In the genomic region with DNA sequence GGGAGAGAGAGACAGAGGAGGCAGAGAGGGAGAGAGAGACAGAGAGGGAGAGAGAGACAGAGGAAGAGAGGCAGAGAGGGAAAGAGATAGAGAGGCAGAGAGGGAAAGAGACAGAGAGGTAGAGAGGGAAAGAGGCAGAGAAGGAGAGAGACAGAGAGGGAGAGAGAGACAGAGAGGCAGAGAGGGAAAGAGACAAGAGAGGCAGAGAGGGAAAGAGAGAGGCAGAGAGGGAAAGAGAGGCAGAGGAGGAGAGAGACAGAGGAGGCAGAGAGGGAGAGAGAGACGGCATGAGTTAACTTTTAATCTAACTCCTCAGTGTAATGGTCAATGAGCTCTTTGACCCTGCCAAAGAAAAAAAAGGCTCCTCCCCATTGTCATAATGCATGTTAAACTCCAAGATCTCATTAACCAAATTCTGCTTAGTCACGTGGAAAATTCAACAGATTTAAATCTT, we compare ENCODE assay signal across 1 cellular context.
TF ChIP-seq lines count a peak whose summit lies in the region.

No MANE protein-coding gene starts in this region.

TF ChIP-seq in HepG2, 621 proteins besides CTCF, POLR2A, EP300 and RAD21 (continued from another document):
- TF ChIP-seq, protein P1, sequence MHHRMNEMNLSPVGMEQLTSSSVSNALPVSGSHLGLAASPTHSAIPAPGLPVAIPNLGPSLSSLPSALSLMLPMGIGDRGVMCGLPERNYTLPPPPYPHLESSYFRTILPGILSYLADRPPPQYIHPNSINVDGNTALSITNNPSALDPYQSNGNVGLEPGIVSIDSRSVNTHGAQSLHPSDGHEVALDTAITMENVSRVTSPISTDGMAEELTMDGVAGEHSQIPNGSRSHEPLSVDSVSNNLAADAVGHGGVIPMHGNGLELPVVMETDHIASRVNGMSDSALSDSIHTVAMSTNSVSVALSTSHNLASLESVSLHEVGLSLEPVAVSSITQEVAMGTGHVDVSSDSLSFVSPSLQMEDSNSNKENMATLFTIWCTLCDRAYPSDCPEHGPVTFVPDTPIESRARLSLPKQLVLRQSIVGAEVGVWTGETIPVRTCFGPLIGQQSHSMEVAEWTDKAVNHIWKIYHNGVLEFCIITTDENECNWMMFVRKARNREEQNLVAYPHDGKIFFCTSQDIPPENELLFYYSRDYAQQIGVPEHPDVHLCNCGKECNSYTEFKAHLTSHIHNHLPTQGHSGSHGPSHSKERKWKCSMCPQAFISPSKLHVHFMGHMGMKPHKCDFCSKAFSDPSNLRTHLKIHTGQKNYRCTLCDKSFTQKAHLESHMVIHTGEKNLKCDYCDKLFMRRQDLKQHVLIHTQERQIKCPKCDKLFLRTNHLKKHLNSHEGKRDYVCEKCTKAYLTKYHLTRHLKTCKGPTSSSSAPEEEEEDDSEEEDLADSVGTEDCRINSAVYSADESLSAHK (CRISPR knock-in tag; IDR thresholded peaks at IDR 0.05; ENCODE audit: borderline replicate concordance): no peak
- TF ChIP-seq ETV5 (CRISPR knock-in tag; IDR thresholded peaks at IDR 0.05; ENCODE audit: borderline replicate concordance): no peak
- TF ChIP-seq ZNF616 (CRISPR knock-in tag; IDR thresholded peaks at IDR 0.05; ENCODE audit: low read depth): no peak
- TF ChIP-seq SNRNP70 (IDR thresholded peaks at IDR 0.05; ENCODE audit: low read depth, low read length): no peak
- TF ChIP-seq, protein P2, sequence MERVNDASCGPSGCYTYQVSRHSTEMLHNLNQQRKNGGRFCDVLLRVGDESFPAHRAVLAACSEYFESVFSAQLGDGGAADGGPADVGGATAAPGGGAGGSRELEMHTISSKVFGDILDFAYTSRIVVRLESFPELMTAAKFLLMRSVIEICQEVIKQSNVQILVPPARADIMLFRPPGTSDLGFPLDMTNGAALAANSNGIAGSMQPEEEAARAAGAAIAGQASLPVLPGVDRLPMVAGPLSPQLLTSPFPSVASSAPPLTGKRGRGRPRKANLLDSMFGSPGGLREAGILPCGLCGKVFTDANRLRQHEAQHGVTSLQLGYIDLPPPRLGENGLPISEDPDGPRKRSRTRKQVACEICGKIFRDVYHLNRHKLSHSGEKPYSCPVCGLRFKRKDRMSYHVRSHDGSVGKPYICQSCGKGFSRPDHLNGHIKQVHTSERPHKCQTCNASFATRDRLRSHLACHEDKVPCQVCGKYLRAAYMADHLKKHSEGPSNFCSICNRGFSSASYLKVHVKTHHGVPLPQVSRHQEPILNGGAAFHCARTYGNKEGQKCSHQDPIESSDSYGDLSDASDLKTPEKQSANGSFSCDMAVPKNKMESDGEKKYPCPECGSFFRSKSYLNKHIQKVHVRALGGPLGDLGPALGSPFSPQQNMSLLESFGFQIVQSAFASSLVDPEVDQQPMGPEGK (CRISPR knock-in tag; IDR thresholded peaks at IDR 0.05): no peak
- TF ChIP-seq ZMAT3 (CRISPR knock-in tag; conservative IDR thresholded peaks at IDR 0.05): no peak
- TF ChIP-seq, protein P3, sequence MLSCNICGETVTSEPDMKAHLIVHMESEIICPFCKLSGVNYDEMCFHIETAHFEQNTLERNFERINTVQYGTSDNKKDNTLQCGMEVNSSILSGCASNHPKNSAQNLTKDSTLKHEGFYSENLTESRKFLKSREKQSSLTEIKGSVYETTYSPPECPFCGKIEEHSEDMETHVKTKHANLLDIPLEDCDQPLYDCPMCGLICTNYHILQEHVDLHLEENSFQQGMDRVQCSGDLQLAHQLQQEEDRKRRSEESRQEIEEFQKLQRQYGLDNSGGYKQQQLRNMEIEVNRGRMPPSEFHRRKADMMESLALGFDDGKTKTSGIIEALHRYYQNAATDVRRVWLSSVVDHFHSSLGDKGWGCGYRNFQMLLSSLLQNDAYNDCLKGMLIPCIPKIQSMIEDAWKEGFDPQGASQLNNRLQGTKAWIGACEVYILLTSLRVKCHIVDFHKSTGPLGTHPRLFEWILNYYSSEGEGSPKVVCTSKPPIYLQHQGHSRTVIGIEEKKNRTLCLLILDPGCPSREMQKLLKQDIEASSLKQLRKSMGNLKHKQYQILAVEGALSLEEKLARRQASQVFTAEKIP (CRISPR knock-in tag; IDR thresholded peaks at IDR 0.05; ENCODE audit: borderline replicate concordance): no peak
- TF ChIP-seq, protein P4, sequence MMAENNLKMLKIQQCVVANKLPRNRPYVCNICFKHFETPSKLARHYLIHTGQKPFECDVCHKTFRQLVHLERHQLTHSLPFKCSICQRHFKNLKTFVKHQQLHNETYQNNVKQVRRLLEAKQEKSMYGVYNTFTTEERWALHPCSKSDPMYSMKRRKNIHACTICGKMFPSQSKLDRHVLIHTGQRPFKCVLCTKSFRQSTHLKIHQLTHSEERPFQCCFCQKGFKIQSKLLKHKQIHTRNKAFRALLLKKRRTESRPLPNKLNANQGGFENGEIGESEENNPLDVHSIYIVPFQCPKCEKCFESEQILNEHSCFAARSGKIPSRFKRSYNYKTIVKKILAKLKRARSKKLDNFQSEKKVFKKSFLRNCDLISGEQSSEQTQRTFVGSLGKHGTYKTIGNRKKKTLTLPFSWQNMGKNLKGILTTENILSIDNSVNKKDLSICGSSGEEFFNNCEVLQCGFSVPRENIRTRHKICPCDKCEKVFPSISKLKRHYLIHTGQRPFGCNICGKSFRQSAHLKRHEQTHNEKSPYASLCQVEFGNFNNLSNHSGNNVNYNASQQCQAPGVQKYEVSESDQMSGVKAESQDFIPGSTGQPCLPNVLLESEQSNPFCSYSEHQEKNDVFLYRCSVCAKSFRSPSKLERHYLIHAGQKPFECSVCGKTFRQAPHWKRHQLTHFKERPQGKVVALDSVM (CRISPR knock-in tag; IDR thresholded peaks at IDR 0.05): peak; percentile 57
- TF ChIP-seq ONECUT2 (CRISPR knock-in tag; IDR thresholded peaks at IDR 0.05): 0 out of 2 replicates have a peak, but pooled peaks have one; percentile 27
- no peak for TF ChIP-seq KDM2A (CRISPR knock-in tag; IDR thresholded peaks at IDR 0.05; ENCODE audit: borderline replicate concordance, low read depth)
- TF ChIP-seq ZNF749 (CRISPR knock-in tag; IDR thresholded peaks at IDR 0.05; ENCODE audit: borderline replicate concordance): peak; percentile 30; the same call in 1 of the 2 replicates
- TF ChIP-seq, protein P5, sequence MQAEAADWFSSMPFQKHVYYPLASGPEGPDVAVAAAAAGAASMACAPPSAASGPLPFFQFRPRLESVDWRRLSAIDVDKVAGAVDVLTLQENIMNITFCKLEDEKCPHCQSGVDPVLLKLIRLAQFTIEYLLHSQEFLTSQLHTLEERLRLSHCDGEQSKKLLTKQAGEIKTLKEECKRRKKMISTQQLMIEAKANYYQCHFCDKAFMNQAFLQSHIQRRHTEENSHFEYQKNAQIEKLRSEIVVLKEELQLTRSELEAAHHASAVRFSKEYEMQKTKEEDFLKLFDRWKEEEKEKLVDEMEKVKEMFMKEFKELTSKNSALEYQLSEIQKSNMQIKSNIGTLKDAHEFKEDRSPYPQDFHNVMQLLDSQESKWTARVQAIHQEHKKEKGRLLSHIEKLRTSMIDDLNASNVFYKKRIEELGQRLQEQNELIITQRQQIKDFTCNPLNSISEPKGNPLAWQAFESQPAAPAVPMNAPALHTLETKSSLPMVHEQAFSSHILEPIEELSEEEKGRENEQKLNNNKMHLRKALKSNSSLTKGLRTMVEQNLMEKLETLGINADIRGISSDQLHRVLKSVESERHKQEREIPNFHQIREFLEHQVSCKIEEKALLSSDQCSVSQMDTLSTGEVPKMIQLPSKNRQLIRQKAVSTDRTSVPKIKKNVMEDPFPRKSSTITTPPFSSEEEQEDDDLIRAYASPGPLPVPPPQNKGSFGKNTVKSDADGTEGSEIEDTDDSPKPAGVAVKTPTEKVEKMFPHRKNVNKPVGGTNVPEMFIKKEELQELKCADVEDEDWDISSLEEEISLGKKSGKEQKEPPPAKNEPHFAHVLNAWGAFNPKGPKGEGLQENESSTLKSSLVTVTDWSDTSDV (CRISPR knock-in tag; IDR thresholded peaks at IDR 0.05): no peak
- no peak for TF ChIP-seq MTF2 (CRISPR knock-in tag; IDR thresholded peaks at IDR 0.05; ENCODE audit: borderline replicate concordance)
- TF ChIP-seq, protein P6, sequence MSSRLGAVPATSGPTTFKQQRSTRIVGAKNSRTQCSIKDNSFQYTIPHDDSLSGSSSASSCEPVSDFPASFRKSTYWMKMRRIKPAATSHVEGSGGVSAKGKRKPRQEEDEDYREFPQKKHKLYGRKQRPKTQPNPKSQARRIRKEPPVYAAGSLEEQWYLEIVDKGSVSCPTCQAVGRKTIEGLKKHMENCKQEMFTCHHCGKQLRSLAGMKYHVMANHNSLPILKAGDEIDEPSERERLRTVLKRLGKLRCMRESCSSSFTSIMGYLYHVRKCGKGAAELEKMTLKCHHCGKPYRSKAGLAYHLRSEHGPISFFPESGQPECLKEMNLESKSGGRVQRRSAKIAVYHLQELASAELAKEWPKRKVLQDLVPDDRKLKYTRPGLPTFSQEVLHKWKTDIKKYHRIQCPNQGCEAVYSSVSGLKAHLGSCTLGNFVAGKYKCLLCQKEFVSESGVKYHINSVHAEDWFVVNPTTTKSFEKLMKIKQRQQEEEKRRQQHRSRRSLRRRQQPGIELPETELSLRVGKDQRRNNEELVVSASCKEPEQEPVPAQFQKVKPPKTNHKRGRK (CRISPR knock-in tag; IDR thresholded peaks at IDR 0.05): peak; percentile 87; the same call in 1 of the 2 replicates
- 0 out of 2 replicates have a peak, but pooled peaks have one; percentile 59 for TF ChIP-seq NONO (IDR thresholded peaks at IDR 0.05)
- TF ChIP-seq NONO (CRISPR knock-in tag; conservative IDR thresholded peaks at IDR 0.05): no peak
- TF ChIP-seq ZNF761 (CRISPR knock-in tag; conservative IDR thresholded peaks at IDR 0.05): no peak
- no peak for TF ChIP-seq ZNF382 (CRISPR knock-in tag; IDR thresholded peaks at IDR 0.05; ENCODE audit: borderline replicate concordance)
- TF ChIP-seq POGZ (CRISPR knock-in tag; IDR thresholded peaks at IDR 0.05): peak; percentile 67; the same call in 1 of the 2 replicates
- TF ChIP-seq, protein P7, sequence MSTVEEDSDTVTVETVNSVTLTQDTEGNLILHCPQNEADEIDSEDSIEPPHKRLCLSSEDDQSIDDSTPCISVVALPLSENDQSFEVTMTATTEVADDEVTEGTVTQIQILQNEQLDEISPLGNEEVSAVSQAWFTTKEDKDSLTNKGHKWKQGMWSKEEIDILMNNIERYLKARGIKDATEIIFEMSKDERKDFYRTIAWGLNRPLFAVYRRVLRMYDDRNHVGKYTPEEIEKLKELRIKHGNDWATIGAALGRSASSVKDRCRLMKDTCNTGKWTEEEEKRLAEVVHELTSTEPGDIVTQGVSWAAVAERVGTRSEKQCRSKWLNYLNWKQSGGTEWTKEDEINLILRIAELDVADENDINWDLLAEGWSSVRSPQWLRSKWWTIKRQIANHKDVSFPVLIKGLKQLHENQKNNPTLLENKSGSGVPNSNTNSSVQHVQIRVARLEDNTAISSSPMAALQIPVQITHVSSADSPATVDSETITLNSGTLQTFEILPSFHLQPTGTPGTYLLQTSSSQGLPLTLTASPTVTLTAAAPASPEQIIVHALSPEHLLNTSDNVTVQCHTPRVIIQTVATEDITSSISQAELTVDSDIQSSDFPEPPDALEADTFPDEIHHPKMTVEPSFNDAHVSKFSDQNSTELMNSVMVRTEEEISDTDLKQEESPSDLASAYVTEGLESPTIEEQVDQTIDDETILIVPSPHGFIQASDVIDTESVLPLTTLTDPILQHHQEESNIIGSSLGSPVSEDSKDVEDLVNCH (CRISPR knock-in tag; IDR thresholded peaks at IDR 0.05): no peak
- 0 out of 2 replicates have a peak, but pooled peaks have one; percentile 33 for TF ChIP-seq KMT2A (CRISPR knock-in tag; IDR thresholded peaks at IDR 0.05)
- TF ChIP-seq ETV6 (CRISPR knock-in tag; conservative IDR thresholded peaks at IDR 0.05): no peak
- TF ChIP-seq, protein P8, sequence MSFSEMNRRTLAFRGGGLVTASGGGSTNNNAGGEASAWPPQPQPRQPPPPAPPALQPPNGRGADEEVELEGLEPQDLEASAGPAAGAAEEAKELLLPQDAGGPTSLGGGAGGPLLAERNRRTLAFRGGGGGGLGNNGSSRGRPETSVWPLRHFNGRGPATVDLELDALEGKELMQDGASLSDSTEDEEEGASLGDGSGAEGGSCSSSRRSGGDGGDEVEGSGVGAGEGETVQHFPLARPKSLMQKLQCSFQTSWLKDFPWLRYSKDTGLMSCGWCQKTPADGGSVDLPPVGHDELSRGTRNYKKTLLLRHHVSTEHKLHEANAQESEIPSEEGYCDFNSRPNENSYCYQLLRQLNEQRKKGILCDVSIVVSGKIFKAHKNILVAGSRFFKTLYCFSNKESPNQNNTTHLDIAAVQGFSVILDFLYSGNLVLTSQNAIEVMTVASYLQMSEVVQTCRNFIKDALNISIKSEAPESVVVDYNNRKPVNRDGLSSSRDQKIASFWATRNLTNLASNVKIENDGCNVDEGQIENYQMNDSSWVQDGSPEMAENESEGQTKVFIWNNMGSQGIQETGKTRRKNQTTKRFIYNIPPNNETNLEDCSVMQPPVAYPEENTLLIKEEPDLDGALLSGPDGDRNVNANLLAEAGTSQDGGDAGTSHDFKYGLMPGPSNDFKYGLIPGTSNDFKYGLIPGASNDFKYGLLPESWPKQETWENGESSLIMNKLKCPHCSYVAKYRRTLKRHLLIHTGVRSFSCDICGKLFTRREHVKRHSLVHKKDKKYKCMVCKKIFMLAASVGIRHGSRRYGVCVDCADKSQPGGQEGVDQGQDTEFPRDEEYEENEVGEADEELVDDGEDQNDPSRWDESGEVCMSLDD (CRISPR knock-in tag; IDR thresholded peaks at IDR 0.05; ENCODE audit: borderline replicate concordance): no peak
- TF ChIP-seq ZNF232 (CRISPR knock-in tag; IDR thresholded peaks at IDR 0.05; ENCODE audit: borderline replicate concordance): no peak
- peak; percentile 13; the same call in 1 of the 2 replicates for TF ChIP-seq SALL1 (CRISPR knock-in tag; IDR thresholded peaks at IDR 0.05)
- TF ChIP-seq, protein P9, sequence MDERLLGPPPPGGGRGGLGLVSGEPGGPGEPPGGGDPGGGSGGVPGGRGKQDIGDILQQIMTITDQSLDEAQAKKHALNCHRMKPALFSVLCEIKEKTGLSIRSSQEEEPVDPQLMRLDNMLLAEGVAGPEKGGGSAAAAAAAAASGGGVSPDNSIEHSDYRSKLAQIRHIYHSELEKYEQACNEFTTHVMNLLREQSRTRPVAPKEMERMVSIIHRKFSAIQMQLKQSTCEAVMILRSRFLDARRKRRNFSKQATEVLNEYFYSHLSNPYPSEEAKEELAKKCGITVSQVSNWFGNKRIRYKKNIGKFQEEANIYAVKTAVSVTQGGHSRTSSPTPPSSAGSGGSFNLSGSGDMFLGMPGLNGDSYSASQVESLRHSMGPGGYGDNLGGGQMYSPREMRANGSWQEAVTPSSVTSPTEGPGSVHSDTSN (CRISPR knock-in tag; IDR thresholded peaks at IDR 0.05): no peak
- TF ChIP-seq ZNF468 (CRISPR knock-in tag; IDR thresholded peaks at IDR 0.05): no peak
- TF ChIP-seq NPAS2 (CRISPR knock-in tag; IDR thresholded peaks at IDR 0.05; ENCODE audit: borderline replicate concordance): no peak
- 0 out of 2 replicates have a peak, but pooled peaks have one; percentile 78 for TF ChIP-seq IKZF1 (IDR thresholded peaks at IDR 0.05)
- no peak for TF ChIP-seq PITX1 (CRISPR knock-in tag; IDR thresholded peaks at IDR 0.05)
- TF ChIP-seq HDAC2 (CRISPR knock-in tag; IDR thresholded peaks at IDR 0.05): 0 out of 2 replicates have a peak, but pooled peaks have one; percentile 34
- peak; percentile 30; the same call in 1 of the 2 replicates for TF ChIP-seq SOX5 (CRISPR knock-in tag; IDR thresholded peaks at IDR 0.05; ENCODE audit: borderline replicate concordance)
- TF ChIP-seq ZNF670 (CRISPR knock-in tag; IDR thresholded peaks at IDR 0.05; ENCODE audit: borderline replicate concordance): no peak
